In genomic region chr15:98649621-98649995, GRCh38 we compare ENCODE assay signal across 8 cellular contexts. TPM values are rescaled to one million over a fixed set of nuclear protein-coding genes. Genes with fewer than 3 reads are reported as not detected.
DNase-seq lines count a peak whose midpoint lies in the region; ATAC-seq, FAIRE-seq and TF ChIP-seq lines count a peak whose summit lies in the region.

No MANE protein-coding gene starts in this region.

- FAIRE-seq in pancreas (lab: Jason Lieb, UNC) = no peak

- H3K4me2 ChIP-seq in DND-41 (ENCODE audit: insufficient read depth, low read length) = peak overlapping the region; percentile 97

- H3K4me1 ChIP-seq in DND-41 (ENCODE audit: insufficient read depth, low read length) = peaks cover 56% of the 10 kb centered on the region
- peaks cover 7 to 12% (median 9%) of the 10 kb centered on the region in 3 donors for H3K4me1 ChIP-seq in pancreas

- H3K36me3 ChIP-seq in DND-41 (ENCODE audit: insufficient read depth, low read length) (no peaks in the 10 kb centered on the region), pancreas (no peaks in the 10 kb centered on the region)

- H3K27ac ChIP-seq in DND-41 (ENCODE audit: low read length) (no peak overlapping the region; the same call in 1 of the 2 replicates), pancreas (peak overlapping the region; percentile 54 to 95 (median 92))

- peak overlapping the region; percentile 73 for H3K9ac ChIP-seq in DND-41 (ENCODE audit: low read depth, low read length)

- ATAC-seq in DND-41 (ENCODE audit: insufficient read depth, low read depth) (peak; percentile 21; the same call in 2 of the 3 replicates), pancreas (peak in 3 of 4 donors; percentile 1 to 7 (median 1)), GM21390 (IDR thresholded peaks at IDR 0.05; ENCODE audit: unreplicated experiment) (no peak), GM21786 (IDR thresholded peaks at IDR 0.05; ENCODE audit: unreplicated experiment) (no peak)

- H3K27me3 ChIP-seq in DND-41 (ENCODE audit: insufficient read depth, low read length, poor library complexity) (peaks cover 44% of the 10 kb centered on the region), pancreas (no peaks in the 10 kb centered on the region)

- DNase-seq in DND-41 (peak; percentile 55), NCI-H69 (lab: John Stamatoyannopoulos, UW) (peak; percentile 42), germinal center (ENCODE audit: low spot score) (peak; percentile 40), pancreas (peak in 5 of 6 donors; percentile 42 to 85 (median 65)), kidney glomerular epithelial cell (lab: John Stamatoyannopoulos, UW) (no peak)
- DNase-seq in activated effector memory CD4-positive, alpha-beta T cell treated with anti-CD3 and anti-CD28 coated beads, Interleukin-2, amount 50 U/mL, for 16 hours = peak; percentile 76

- no peaks in the 10 kb centered on the region for H3K9me3 ChIP-seq in DND-41 (ENCODE audit: insufficient read depth, low read length, severe bottlenecking)
- H3K9me3 ChIP-seq in pancreas = no peaks in the 10 kb centered on the region

- peak overlapping the region; percentile 75; the same call in 1 of the 2 replicates for H2AFZ ChIP-seq in DND-41 (ENCODE audit: low read depth, low read length)

- TF ChIP-seq CTCF in DND-41 (IDR thresholded peaks at IDR 0.05; ENCODE audit: borderline replicate concordance, extremely low read depth, low read length, poor library complexity, severe bottlenecking) (peak; percentile 25), pancreas (IDR thresholded peaks at IDR 0.05) (no peak)

- peaks cover 53% of the 10 kb centered on the region for H3K79me2 ChIP-seq in DND-41 (ENCODE audit: insufficient read depth, low read length)

- H3K4me3 ChIP-seq in DND-41 (ENCODE audit: low read depth in 1 of 2, low read length in 2 of 2) = peak overlapping the region; percentile 47 to 74; a peak in 3 of 4 replicates
- peak overlapping the region; percentile 63 to 96 (median 83) for H3K4me3 ChIP-seq in pancreas

- peaks cover 50% of the 10 kb centered on the region for H4K20me1 ChIP-seq in DND-41 (ENCODE audit: insufficient read depth, low read length)

- 0% methylated on average over 42 to 45 of the region's 45 CpGs for WGBS in pancreas, 2 donors

- intact Hi-C loops in pancreas (cut with DNase I) = no loop called here

RNA-seq across cellular contexts. Expression of gene IGF1R, which starts 1.3 kb away (rescaled TPM):
- total RNA-seq in pancreas = 10 to 100 TPM; 29.9 to 50.3 (median 36.7) TPM
- 1 to 10 TPM; 8.1 to 8.8 TPM for polyA plus RNA-seq in pancreas

Comparison
In these comparisons a context has a peak if more than half of its experiments do, and no peak if none do; other contexts are left out.
1. ATAC-seq: peak in DND-41 (single experiment) and pancreas (3 of 4); none in GM21390 (single experiment) and GM21786 (single experiment).